24 cellular contexts compared by ENCODE assay signal in the genomic region with DNA sequence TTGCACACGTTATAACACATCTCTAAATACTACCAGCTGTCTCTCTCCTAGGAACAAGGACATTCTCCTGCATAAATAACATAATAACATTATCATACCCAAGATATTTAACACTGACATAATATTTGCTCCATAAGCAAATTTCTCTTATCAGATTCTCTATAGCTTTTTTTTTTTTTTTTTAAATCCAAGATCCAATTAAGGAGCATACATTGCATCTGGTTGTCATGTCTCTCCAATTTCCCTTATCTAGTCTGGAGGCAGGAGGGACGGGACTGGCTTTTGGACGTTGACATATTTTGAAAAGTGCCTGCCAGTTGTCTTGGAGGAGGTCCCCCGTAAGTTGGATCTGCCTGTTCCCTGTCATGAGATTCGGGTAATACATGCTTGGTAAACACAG.
A peak's percentile ranks its signal among the peaks of the same experiment; 100 is the strongest.
DNase-seq lines count a peak whose midpoint lies in the region; ATAC-seq and TF ChIP-seq lines count a peak whose summit lies in the region.
"Had no signal": no experiment of that assay in that cellular context is flagged by ENCODE, and none has a peak within 500 bp of the region (broad histone marks: within the 10 kb centered on the region; RNA-seq: fewer than 3 reads in every experiment).

No MANE protein-coding gene starts in this region.

- peaks cover 99% of the 10 kb centered on the region for H3K4me1 ChIP-seq in OCI-LY1 (ENCODE audit: insufficient read depth, low read length, severe bottlenecking)

- peak overlapping the region; percentile 88 for H3K27ac Mint-ChIP-seq in activated T-cell treated with anti-CD3 and anti-CD28 coated beads, Interleukin-2, amount 50 U/mL, for 72 hours
- peak overlapping the region; percentile 87 for H3K27ac Mint-ChIP-seq in activated naive CD8-positive, alpha-beta T cell
- H3K27ac Mint-ChIP-seq in natural killer cell treated with Interleukin-12 subunit alpha and Interleukin-12 subunit beta and Interleukin-15 and Interleukin-18, amount 100 ng/mL, for 72 hours, result peak overlapping the region; percentile 10 to 20

- peak overlapping the region; percentile 100 for H3K27ac ChIP-seq in OCI-LY1 (ENCODE audit: low read depth, low read length, poor library complexity, severe bottlenecking)
- H3K27ac ChIP-seq: ascending aorta, pancreas, sigmoid colon, thyroid gland, WERI-Rb-1 had no signal

- no peak for TF ChIP-seq CTCF in OCI-LY1 (IDR thresholded peaks at IDR 0.05; ENCODE audit: low read length)

- H3K4me1 Mint-ChIP-seq in activated T-cell treated with anti-CD3 and anti-CD28 coated beads, Interleukin-2, amount 50 U/mL, for 72 hours (ENCODE audit: low read depth), result peaks cover 92% of the 10 kb centered on the region
- H3K4me1 Mint-ChIP-seq in activated naive CD8-positive, alpha-beta T cell (ENCODE audit: low read depth), result peaks cover 74% of the 10 kb centered on the region
- H3K4me1 Mint-ChIP-seq in natural killer cell treated with Interleukin-12 subunit alpha and Interleukin-12 subunit beta and Interleukin-15 and Interleukin-18, amount 100 ng/mL, for 72 hours (ENCODE audit: low read depth in 2 of 2), result peaks cover 54 to 65% of the 10 kb centered on the region in 2 donors

- peaks cover 81% of the 10 kb centered on the region for H3K79me2 ChIP-seq in OCI-LY1 (ENCODE audit: insufficient read depth, low read length)

- H3K9me3 ChIP-seq in OCI-LY1 (ENCODE audit: low read length), result no peaks in the 10 kb centered on the region
- H3K9me3 ChIP-seq: ascending aorta, pancreas, sigmoid colon, thyroid gland had no signal

- H4K20me1 ChIP-seq in OCI-LY1 (ENCODE audit: insufficient read depth, low read length), result no peaks in the 10 kb centered on the region

- peak overlapping the region; percentile 0 to 60 for H3K4me3 Mint-ChIP-seq in activated T-cell treated with anti-CD3 and anti-CD28 coated beads, Interleukin-2, amount 50 U/mL, for 72 hours
- H3K4me3 Mint-ChIP-seq in activated naive CD8-positive, alpha-beta T cell, result peak overlapping the region; percentile 55
- peak overlapping the region; percentile 4 for H3K4me3 Mint-ChIP-seq in natural killer cell treated with Interleukin-12 subunit alpha and Interleukin-12 subunit beta and Interleukin-15 and Interleukin-18, amount 100 ng/mL, for 72 hours

- no peaks in the 10 kb centered on the region for H3K9me2 ChIP-seq in OCI-LY1 (ENCODE audit: low read depth, low read length)

- H3K9me3 Mint-ChIP-seq in activated T-cell treated with anti-CD3 and anti-CD28 coated beads, Interleukin-2, amount 50 U/mL, for 72 hours, result no peaks in the 10 kb centered on the region
- no peaks in the 10 kb centered on the region for H3K9me3 Mint-ChIP-seq in activated naive CD8-positive, alpha-beta T cell (ENCODE audit: low read depth)
- no peaks in the 10 kb centered on the region for H3K9me3 Mint-ChIP-seq in natural killer cell treated with Interleukin-12 subunit alpha and Interleukin-12 subunit beta and Interleukin-15 and Interleukin-18, amount 100 ng/mL, for 72 hours
- H3K9me3 Mint-ChIP-seq: CD4-positive, CD25-positive, alpha-beta regulatory T cell had no signal

- ATAC-seq in activated T-cell treated with anti-CD3 and anti-CD28 coated beads, Interleukin-2, amount 50 U/mL, for 72 hours (replicated peaks in 1 of 2), result no peak
- ATAC-seq in natural killer cell treated with Interleukin-12 subunit alpha and Interleukin-12 subunit beta and Interleukin-15 and Interleukin-18, amount 100 ng/mL, for 72 hours, result no peak
- no peak for ATAC-seq in HG02970 (IDR thresholded peaks at IDR 0.05; ENCODE audit: low FRiP score, unreplicated experiment)
- ATAC-seq: pancreas had no signal

- DNase-seq in activated T-cell treated with anti-CD3 and anti-CD28 coated beads, Interleukin-2, amount 50 U/mL, for 72 hours, result no peak
- DNase-seq in activated T-cell treated with anti-CD3 and anti-CD28 coated beads, Interleukin-2, amount 50 U/mL, for 1 hour, result no peak
- DNase-seq in natural killer cell treated with Interleukin-12 subunit alpha and Interleukin-12 subunit beta and Interleukin-15 and Interleukin-18, amount 100 ng/mL, for 72 hours (ENCODE audit: low spot score), result no peak
- DNase-seq in 8988T, result no peak
- DNase-seq in DMS114 treated with DMSO at 0.1 percent for 48 hours (lab: John Stamatoyannopoulos, UW; ENCODE audit: unreplicated experiment), result no peak
- DNase-seq: CD4-positive, CD25-positive, alpha-beta regulatory T cell; DMS79; effector CD4-positive, alpha-beta T cell; foreskin melanocyte; kidney; MM.1S; NCI-H146; NCI-H2171; NCI-H69; OCI-M1; pancreas; Right ventricle myocardium superior; sigmoid colon; thyroid gland; WERI-Rb-1 had no signal

- peak overlapping the region; percentile 5; the same call in 1 of the 2 replicates for H3K4me2 ChIP-seq in OCI-LY1 (ENCODE audit: low read length)

- H3F3A ChIP-seq in OCI-LY1 (ENCODE audit: insufficient read depth, low read length), result peaks cover 3% of the 10 kb centered on the region; the same call in 1 of the 2 replicates

- H3K27me3 Mint-ChIP-seq in activated T-cell treated with anti-CD3 and anti-CD28 coated beads, Interleukin-2, amount 50 U/mL, for 72 hours (ENCODE audit: low read depth), result no peaks in the 10 kb centered on the region
- H3K27me3 Mint-ChIP-seq in activated naive CD8-positive, alpha-beta T cell, result no peaks in the 10 kb centered on the region
- no peaks in the 10 kb centered on the region for H3K27me3 Mint-ChIP-seq in natural killer cell treated with Interleukin-12 subunit alpha and Interleukin-12 subunit beta and Interleukin-15 and Interleukin-18, amount 100 ng/mL, for 72 hours
- H3K27me3 Mint-ChIP-seq: CD4-positive, CD25-positive, alpha-beta regulatory T cell had no signal

- peaks cover 4 to 6% of the 10 kb centered on the region in 2 donors for H3K36me3 Mint-ChIP-seq in activated T-cell treated with anti-CD3 and anti-CD28 coated beads, Interleukin-2, amount 50 U/mL, for 72 hours (ENCODE audit: insufficient read depth in 2 of 2)
- H3K36me3 Mint-ChIP-seq in activated naive CD8-positive, alpha-beta T cell, result peaks cover 13% of the 10 kb centered on the region
- no peaks in the 10 kb centered on the region for H3K36me3 Mint-ChIP-seq in natural killer cell treated with Interleukin-12 subunit alpha and Interleukin-12 subunit beta and Interleukin-15 and Interleukin-18, amount 100 ng/mL, for 72 hours

- H3K9ac ChIP-seq in OCI-LY1 (ENCODE audit: low read length), result no peak overlapping the region

- no peaks in the 10 kb centered on the region for H3K27me3 ChIP-seq in OCI-LY1 (ENCODE audit: insufficient read depth, low read length)
- H3K27me3 ChIP-seq: ascending aorta, pancreas, sigmoid colon, thyroid gland had no signal

- H2AFZ ChIP-seq in OCI-LY1 (ENCODE audit: low read length), result no peak overlapping the region

- peaks cover 51% of the 10 kb centered on the region for H3K36me3 ChIP-seq in OCI-LY1 (ENCODE audit: insufficient read depth, low read length)
- H3K36me3 ChIP-seq: ascending aorta, pancreas, sigmoid colon, thyroid gland, WERI-Rb-1 had no signal

- no peak overlapping the region for H3K4me3 ChIP-seq in OCI-LY1 (ENCODE audit: low read depth, low read length, poor library complexity, severe bottlenecking)
- H3K4me3 ChIP-seq: ascending aorta, pancreas, sigmoid colon, thyroid gland had no signal

Comparison
In these comparisons a context has a peak if more than half of its experiments do, and no peak if none do; other contexts are left out.
1. H3K27ac Mint-ChIP-seq: peak in every context shown above with its lines; median percentile 88 in activated T-cell treated with anti-CD3 and anti-CD28 coated beads, Interleukin-2, amount 50 U/mL, for 72 hours; 87 in activated naive CD8-positive, alpha-beta T cell; 15 in natural killer cell treated with Interleukin-12 subunit alpha and Interleukin-12 subunit beta and Interleukin-15 and Interleukin-18, amount 100 ng/mL, for 72 hours.
2. H3K4me3 Mint-ChIP-seq: peak in every context shown above with its lines; median percentile 55 in activated naive CD8-positive, alpha-beta T cell; 30 in activated T-cell treated with anti-CD3 and anti-CD28 coated beads, Interleukin-2, amount 50 U/mL, for 72 hours; 4 in natural killer cell treated with Interleukin-12 subunit alpha and Interleukin-12 subunit beta and Interleukin-15 and Interleukin-18, amount 100 ng/mL, for 72 hours.